Comparison of ENCODE assay signal across 8 cellular contexts in the genomic region with DNA sequence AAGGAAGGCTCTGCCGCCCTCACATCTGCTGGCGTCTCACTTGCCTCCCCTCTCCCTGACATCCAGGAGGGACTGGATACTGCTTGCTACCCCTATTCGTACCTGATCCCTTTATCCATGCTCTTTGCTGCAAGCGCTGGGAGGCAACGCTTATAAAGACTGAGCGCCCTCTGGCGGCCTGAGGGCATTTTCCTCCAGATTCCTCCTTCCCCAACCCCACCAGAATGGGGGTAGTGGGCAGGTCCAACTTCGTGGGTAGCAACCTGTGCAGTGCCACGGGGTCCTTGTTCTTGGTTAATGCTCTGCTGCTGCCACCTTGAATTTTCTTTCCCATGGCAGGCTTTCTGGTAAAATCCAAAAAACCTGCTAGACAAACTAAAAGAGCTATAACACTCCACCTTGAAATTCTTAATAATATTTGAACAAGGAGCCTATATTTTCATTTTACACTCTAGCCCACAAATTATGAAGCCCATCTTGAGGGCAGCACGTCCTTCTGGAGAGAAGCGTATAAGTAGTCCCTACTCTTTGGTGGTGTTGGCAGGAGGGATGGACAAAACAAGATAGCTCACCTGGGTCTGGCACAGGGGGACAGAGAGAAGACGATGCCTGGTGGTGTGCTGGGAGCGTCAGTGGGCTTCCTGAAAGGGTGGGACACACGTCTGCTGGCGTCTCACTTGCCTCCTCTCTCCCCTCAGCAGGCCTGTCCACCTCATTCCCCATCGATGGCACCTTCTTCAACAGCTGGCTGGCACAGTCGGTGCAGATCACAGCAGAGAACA. TPM values are rescaled to one million over a fixed set of nuclear protein-coding genes. Genes with fewer than 3 reads are reported as not detected.
DNase-seq lines count a peak whose midpoint lies in the region; ATAC-seq and TF ChIP-seq lines count a peak whose summit lies in the region.

No MANE protein-coding gene starts in this region.

- peaks cover 60% of the 10 kb centered on the region for H3K36me3 ChIP-seq in CD4-positive, alpha-beta memory T cell (ENCODE audit: insufficient read depth, low read length)
- peaks cover 86 to 90% of the 10 kb centered on the region in 2 experiments for H3K36me3 ChIP-seq in mesenchymal stem cell (ENCODE audit: control insufficient read depth in 1 of 2, insufficient read depth in 2 of 2, low read depth in 1 of 2, low read length in 2 of 2)

- H4K8ac ChIP-seq in mesenchymal stem cell (ENCODE audit: low read length) = no peak overlapping the region

- no peak overlapping the region for H3K23ac ChIP-seq in mesenchymal stem cell (ENCODE audit: low read length in 2 of 2)

- H3K4me3 Mint-ChIP-seq in CD4-positive, alpha-beta memory T cell = no peak overlapping the region
- H3K4me3 Mint-ChIP-seq in activated CD8-positive, alpha-beta T cell treated with anti-CD3 and anti-CD28 coated beads for 36 hours = no peak overlapping the region

- H3K27me3 Mint-ChIP-seq in CD4-positive, alpha-beta memory T cell = no peaks in the 10 kb centered on the region
- no peaks in the 10 kb centered on the region for H3K27me3 Mint-ChIP-seq in activated CD8-positive, alpha-beta T cell treated with anti-CD3 and anti-CD28 coated beads for 36 hours

- H2BK120ac ChIP-seq in mesenchymal stem cell (ENCODE audit: low read depth, low read length) = no peak overlapping the region

- peak overlapping the region; percentile 56 for H3K9ac ChIP-seq in mesenchymal stem cell (ENCODE audit: low read length)

- peak overlapping the region; percentile 28 to 86 (median 78) for H3K27ac Mint-ChIP-seq in CD4-positive, alpha-beta memory T cell
- H3K27ac Mint-ChIP-seq in activated CD8-positive, alpha-beta T cell treated with anti-CD3 and anti-CD28 coated beads for 36 hours = peak overlapping the region; percentile 25

- intact Hi-C loops in CD4-positive, alpha-beta memory T cell (cut with micrococcal nuclease) = loop anchor here (1.0 to 5.0 kb wide), 3 partner anchors 51 to 206 kb away; partner anchors contain the start of genes CDKN2AIPNL and UBE2B
- intact Hi-C loops in activated CD8-positive, alpha-beta T cell treated with anti-CD3 and anti-CD28 coated beads for 36 hours (cut with micrococcal nuclease) = loop anchor here (1.0 kb wide), 1 partner anchor 51 kb away; no protein-coding TSS in a partner anchor

- H3K14ac ChIP-seq in mesenchymal stem cell (ENCODE audit: low read length in 2 of 2) = no peak overlapping the region

- no peak overlapping the region for H3K18ac ChIP-seq in mesenchymal stem cell (ENCODE audit: low read depth in 1 of 2, low read length in 2 of 2)

- H3K9me3 Mint-ChIP-seq in CD4-positive, alpha-beta memory T cell = peaks cover 0 to 1% (median 0%) of the 10 kb centered on the region in 8 donors
- no peaks in the 10 kb centered on the region for H3K9me3 Mint-ChIP-seq in activated CD8-positive, alpha-beta T cell treated with anti-CD3 and anti-CD28 coated beads for 36 hours

- peaks cover 3 to 17% (median 14%) of the 10 kb centered on the region in 4 donors for H3K4me1 Mint-ChIP-seq in CD4-positive, alpha-beta memory T cell
- peaks cover 2% of the 10 kb centered on the region for H3K4me1 Mint-ChIP-seq in activated CD8-positive, alpha-beta T cell treated with anti-CD3 and anti-CD28 coated beads for 36 hours (ENCODE audit: low read depth)

- no peak overlapping the region for H3K27ac ChIP-seq in CD4-positive, alpha-beta memory T cell (ENCODE audit: low read depth, low read length)
- no peak overlapping the region for H3K27ac ChIP-seq in mesenchymal stem cell (ENCODE audit: low read length, poor library complexity, severe bottlenecking)

- H3K36me3 Mint-ChIP-seq in CD4-positive, alpha-beta memory T cell = peaks cover 26 to 77% of the 10 kb centered on the region in 2 donors
- peaks cover 13% of the 10 kb centered on the region for H3K36me3 Mint-ChIP-seq in activated CD8-positive, alpha-beta T cell treated with anti-CD3 and anti-CD28 coated beads for 36 hours (ENCODE audit: low read depth)

- H3K4me3 ChIP-seq in CD4-positive, alpha-beta memory T cell (ENCODE audit: low read length in 2 of 2) = no peak overlapping the region
- H3K4me3 ChIP-seq in mesenchymal stem cell (ENCODE audit: insufficient read depth in 1 of 2, low read depth in 1 of 2, low read length in 2 of 2) = no peak overlapping the region

- no peak overlapping the region for H2AFZ ChIP-seq in mesenchymal stem cell (ENCODE audit: low read depth, low read length)

- H3K27me3 ChIP-seq in CD4-positive, alpha-beta memory T cell (ENCODE audit: insufficient read depth, low read length) = no peaks in the 10 kb centered on the region
- H3K27me3 ChIP-seq in mesenchymal stem cell (ENCODE audit: control insufficient read depth in 1 of 2, insufficient read depth in 1 of 2, low read length in 2 of 2) = no peaks in the 10 kb centered on the region

- CTCF ChIA-PET in CD4-positive, alpha-beta memory T cell (lab: Charles Lee; ENCODE audit: partially characterized antibody) = interaction anchor here (0.5 to 2.8 kb wide), 34 partner anchors 8 to 392 kb away, joined by 3 to 15 read pairs (median 4); partner anchors contain the start of genes CDKL3, CDKN2AIPNL, PPP2CA and UBE2B
- CTCF ChIA-PET in activated CD8-positive, alpha-beta T cell treated with anti-CD3 and anti-CD28 coated beads for 36 hours (lab: Charles Lee) = interaction anchor here (0.6 to 2.9 kb wide), 53 partner anchors 10 to 405 kb away, joined by 3 to 27 read pairs (median 4); partner anchors contain the start of genes CDKN2AIPNL and UBE2B

- no peak overlapping the region for H2BK15ac ChIP-seq in mesenchymal stem cell (ENCODE audit: low read depth, poor library complexity, severe bottlenecking)

- no peak overlapping the region for H2BK12ac ChIP-seq in mesenchymal stem cell (ENCODE audit: low read length in 2 of 2)

- WGBS in mesenchymal stem cell = 44% methylated on average over 17 of the region's 17 CpGs

- TF ChIP-seq CTCF in activated CD8-positive, alpha-beta T cell treated with anti-CD3 and anti-CD28 coated beads for 36 hours (IDR thresholded peaks at IDR 0.05) = peak; percentile 95

- no peak overlapping the region for H3K4ac ChIP-seq in mesenchymal stem cell (ENCODE audit: low read depth in 1 of 2, low read length in 2 of 2)

- H4K91ac ChIP-seq in mesenchymal stem cell (ENCODE audit: low read length) = no peak overlapping the region

- H3K4me1 ChIP-seq in CD4-positive, alpha-beta memory T cell (ENCODE audit: insufficient read depth, low read length) = no peaks in the 10 kb centered on the region
- H3K4me1 ChIP-seq in mesenchymal stem cell (ENCODE audit: control insufficient read depth, insufficient read depth, low read depth, low read length) = peaks cover 27% of the 10 kb centered on the region

- H2AK5ac ChIP-seq in mesenchymal stem cell (ENCODE audit: low read length, severe bottlenecking) = no peak overlapping the region

- H3K9me3 ChIP-seq in CD4-positive, alpha-beta memory T cell (ENCODE audit: control insufficient read depth in 1 of 2, low read length in 2 of 2) = no peaks in the 10 kb centered on the region
- no peaks in the 10 kb centered on the region for H3K9me3 ChIP-seq in mesenchymal stem cell (ENCODE audit: control insufficient read depth, low read length)

- POLR2A ChIA-PET in CD4-positive, alpha-beta memory T cell (lab: Charles Lee; ENCODE audit: partially characterized antibody) = interaction anchor here (0.5 to 2.8 kb wide), 8 partner anchors 21 to 401 kb away, joined by 3 to 13 read pairs (median 4); partner anchors contain the start of genes CDKN2AIPNL, JADE2 and UBE2B
- POLR2A ChIA-PET in activated CD8-positive, alpha-beta T cell treated with anti-CD3 and anti-CD28 coated beads for 36 hours (lab: Charles Lee) = interaction anchor here (0.5 to 1.5 kb wide), 2 partner anchors 9 to 204 kb away, joined by 4 to 5 read pairs; no protein-coding TSS in a partner anchor

- H2BK5ac ChIP-seq in mesenchymal stem cell (ENCODE audit: low read depth, low read length, poor library complexity, severe bottlenecking) = no peak overlapping the region

- peak; percentile 65 to 70 (median 69) for DNase-seq in CD4-positive, alpha-beta memory T cell
- peak; percentile 46 for DNase-seq in NCI-H82 treated with DMSO at 0.1 percent for 48 hours (lab: John Stamatoyannopoulos, UW; ENCODE audit: unreplicated experiment)
- DNase-seq in activated CD8-positive, alpha-beta T cell treated with anti-CD3 and anti-CD28 coated beads for 36 hours = peak; percentile 89
- peak; percentile 65 for DNase-seq in effector CD8-positive, alpha-beta T cell (lab: John Stamatoyannopoulos, UW)
- peak; percentile 84 for DNase-seq in mesenchymal stem cell
- DNase-seq in stimulated activated CD8-positive, alpha-beta memory T cell treated with anti-CD3 and anti-CD28 coated beads, Interleukin-15, amount 100 ng/mL, for 48 hours (ENCODE audit: low read depth in 2 of 2) = peak; percentile 51 to 54

- no peak overlapping the region for H3K4me2 ChIP-seq in mesenchymal stem cell (ENCODE audit: low read length, poor library complexity, severe bottlenecking)

- H3K79me1 ChIP-seq in mesenchymal stem cell (replicated peaks; ENCODE audit: low read length, poor library complexity, severe bottlenecking) = peaks cover 45% of the 10 kb centered on the region

- peak; percentile 54 for ATAC-seq in HG03060 (IDR thresholded peaks at IDR 0.05; ENCODE audit: low read depth, unreplicated experiment)
- ATAC-seq in activated CD8-positive, alpha-beta T cell treated with anti-CD3 and anti-CD28 coated beads for 36 hours = peak; percentile 81
- ATAC-seq in GM21528 (IDR thresholded peaks at IDR 0.05; ENCODE audit: low FRiP score, unreplicated experiment) = no peak

RNA-seq across cellular contexts. Expression of gene JADE2, which starts 52.5 kb away (rescaled TPM):
- 100 to 1,000 TPM; 265 to 276 TPM for total RNA-seq in CD4-positive, alpha-beta memory T cell
- polyA plus RNA-seq in CD4-positive, alpha-beta memory T cell = 10 to 100 TPM in 1 of 2 donors, 1 to 10 TPM in 1; 9.1 to 42.6 TPM
- 10 to 100 TPM; 58.7 to 61.2 TPM for total RNA-seq in activated CD8-positive, alpha-beta T cell treated with anti-CD3 and anti-CD28 coated beads for 36 hours
- polyA plus RNA-seq in mesenchymal stem cell (2013, experiment 1 of 2) = 19.8 TPM
- 17.8 TPM for polyA plus RNA-seq in mesenchymal stem cell (2013, experiment 2 of 2)

RNA-seq across cellular contexts. Expression of gene SAR1B, which starts 54.6 kb away (rescaled TPM):
- 10 to 100 TPM; 47.5 to 51.4 TPM for total RNA-seq in CD4-positive, alpha-beta memory T cell
- polyA plus RNA-seq in CD4-positive, alpha-beta memory T cell = 10 to 100 TPM; 42.2 to 47.6 TPM
- total RNA-seq in activated CD8-positive, alpha-beta T cell treated with anti-CD3 and anti-CD28 coated beads for 36 hours = 10 to 100 TPM; 49.7 to 55.4 TPM
- 29.5 TPM for polyA plus RNA-seq in mesenchymal stem cell (2013, experiment 1 of 2)
- polyA plus RNA-seq in mesenchymal stem cell (2013, experiment 2 of 2) = 28.4 TPM

Comparison
In these comparisons a context has a peak if more than half of its experiments do, and no peak if none do; other contexts are left out.
1. RNA of gene JADE2, which starts 52.5 kb away (total RNA-seq): 265 to 276 TPM in CD4-positive, alpha-beta memory T cell; 58.7 to 61.2 TPM in activated CD8-positive, alpha-beta T cell treated with anti-CD3 and anti-CD28 coated beads for 36 hours; every median in the first group is over 4 times any median in the second.
2. Peak in every context shown above with its lines, with median percentiles within 50 percentile points of each other: DNase-seq.